ENCODE assay signal across 34 cellular contexts in the genomic region with DNA sequence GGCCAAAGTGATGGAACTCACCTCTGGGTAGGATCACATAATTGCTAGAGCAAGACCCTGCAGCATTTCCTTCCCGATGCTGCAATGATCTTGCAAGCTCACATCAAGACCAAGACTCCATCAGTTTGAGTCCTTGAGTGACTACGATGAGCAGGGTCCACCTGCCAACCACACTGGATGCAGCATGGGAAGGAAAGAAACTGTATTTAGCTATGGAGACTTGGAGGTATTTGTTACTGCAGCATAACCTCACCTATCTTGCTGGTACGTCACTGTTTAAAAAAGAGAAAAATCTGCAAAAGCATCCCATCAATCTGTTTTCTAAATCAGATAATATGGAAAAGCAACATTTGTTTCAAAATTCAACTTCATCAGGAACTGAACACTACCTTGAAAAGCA.
"Had no signal": no experiment of that assay in that cellular context is flagged by ENCODE, and none has a peak within 500 bp of the region (broad histone marks: within the 10 kb centered on the region; RNA-seq: fewer than 3 reads in every experiment).

No MANE protein-coding gene starts in this region.

- H3K27me3 ChIP-seq: adrenal gland, brain microvascular endothelial cell, cardiac muscle cell, SJCRH30 had no signal

- H3K36me3 Mint-ChIP-seq: activated CD4-positive, alpha-beta memory T cell treated with anti-CD3 and anti-CD28 coated beads for 36 hours; activated naive CD4-positive, alpha-beta T cell treated with anti-CD3 and anti-CD28 coated beads, Interleukin-2, amount 50 U/mL, for 72 hours had no signal

- DNase-seq: activated B cell treated with CpG ODN at 0.5 μM for 24 hours; activated CD4-positive, alpha-beta memory T cell treated with anti-CD3 and anti-CD28 coated beads for 36 hours; activated CD4-positive, alpha-beta T cell treated with anti-CD3 and anti-CD28 coated beads for 4 hours; activated CD4-positive, alpha-beta T cell treated with anti-CD3 and anti-CD28 coated beads, Interleukin-2, amount 50 U/mL, for 1 hour; activated CD4-positive, CD25-positive, alpha-beta regulatory T cell treated with anti-CD3 and anti-CD28 coated beads, Interleukin-2, amount 50 U/mL, for 72 hours; activated CD8-positive, alpha-beta memory T cell treated with anti-CD3 and anti-CD28 coated beads, Interleukin-2, amount 50 U/mL, for 4 hours; activated gamma-delta T cell treated with Interleukin-2 at 50 U/mL for 16 hours; activated naive CD4-positive, alpha-beta T cell treated with anti-CD3 and anti-CD28 coated beads for 36 hours; activated T-cell treated with anti-CD3 and anti-CD28 coated beads for 4 hours; activated T-cell treated with anti-CD3 and anti-CD28 coated beads, Interleukin-2, amount 50 U/mL, for 4 hours; adrenal gland; anterior cingulate cortex; brain microvascular endothelial cell; Kasumi-1; KG1; MM.1S; MV-4-11; NCI-H1092 treated with DMSO at 0.1 percent for 48 hours; NCI-H187 treated with DMSO at 0.1 percent for 48 hours; NCI-H2081; NCI-H2171 treated with DMSO at 0.1 percent for 48 hours; NCI-H2227 treated with DMSO at 0.1 percent for 48 hours; NCI-H446 treated with DMSO at 0.1 percent for 48 hours; NCI-H524; SHP77 had no signal

- H3K4me3 Mint-ChIP-seq: activated B cell treated with CpG ODN at 0.5 μM for 24 hours; activated CD4-positive, alpha-beta memory T cell treated with anti-CD3 and anti-CD28 coated beads for 36 hours; activated naive CD4-positive, alpha-beta T cell treated with anti-CD3 and anti-CD28 coated beads for 36 hours; activated T-cell treated with anti-CD3 and anti-CD28 coated beads, Interleukin-2, amount 50 U/mL, for 4 hours; activated T-helper 1 cell treated with anti-CD3 and anti-CD28 coated beads, Interleukin-12 subunit alpha, Interleukin-12 subunit beta, Interleukin-2, Interleukin-4 antibody, amounts not matched to agents 30 ng/mL and 10 ng/mL and 1 ng/mL, durations not matched to agents 14 hours and 24 hours and 36 hours; T-helper 1 cell treated with Interleukin-12 subunit alpha and Interleukin-12 subunit beta and Interleukin-4 antibody, amounts not matched to agents 30 μg/mL and 1 μg/mL, for 36 hours; T-helper 2 cell treated with Interferon-gamma antibody and Interleukin-4, amounts not matched to agents 5 μg/mL and 100 μg/mL, for 36 hours had no signal

- H3K36me3 ChIP-seq: adrenal gland, cardiac muscle cell had no signal

- ATAC-seq: activated naive CD4-positive, alpha-beta T cell treated with anti-CD3 and anti-CD28 coated beads, Interleukin-2, amount 50 U/mL, for 72 hours; activated T-cell treated with anti-CD3 and anti-CD28 coated beads, Interleukin-2, amount 50 U/mL, for 4 hours; Panc1 had no signal

- H3K4me3 ChIP-seq: adrenal gland, cardiac muscle cell, SJCRH30, SK-N-MC had no signal

- H3K27ac ChIP-seq: adrenal gland, brain microvascular endothelial cell, cardiac muscle cell, SJCRH30, SK-N-MC, VCaP had no signal

- H3K27ac Mint-ChIP-seq: activated B cell treated with CpG ODN at 0.5 μM for 24 hours; activated CD4-positive, alpha-beta memory T cell treated with anti-CD3 and anti-CD28 coated beads for 36 hours; activated naive CD4-positive, alpha-beta T cell treated with anti-CD3 and anti-CD28 coated beads for 36 hours; activated naive CD4-positive, alpha-beta T cell treated with anti-CD3 and anti-CD28 coated beads, Interleukin-2, amount 50 U/mL, for 72 hours; activated T-helper 1 cell treated with anti-CD3 and anti-CD28 coated beads, Interleukin-12 subunit alpha, Interleukin-12 subunit beta, Interleukin-2, Interleukin-4 antibody, amounts not matched to agents 30 ng/mL and 10 ng/mL and 1 ng/mL, durations not matched to agents 14 hours and 24 hours and 36 hours; T-helper 1 cell treated with Interleukin-12 subunit alpha and Interleukin-12 subunit beta and Interleukin-4 antibody, amounts not matched to agents 30 μg/mL and 1 μg/mL, for 36 hours; T-helper 2 cell treated with Interferon-gamma antibody and Interleukin-4, amounts not matched to agents 5 μg/mL and 100 μg/mL, for 36 hours had no signal

- H3K9me3 ChIP-seq: adrenal gland, SJCRH30 had no signal

- H3K9me3 Mint-ChIP-seq: activated B cell treated with CpG ODN at 0.5 μM for 24 hours; activated CD4-positive, alpha-beta memory T cell treated with anti-CD3 and anti-CD28 coated beads for 36 hours; activated naive CD4-positive, alpha-beta T cell treated with anti-CD3 and anti-CD28 coated beads for 36 hours; activated naive CD4-positive, alpha-beta T cell treated with anti-CD3 and anti-CD28 coated beads, Interleukin-2, amount 50 U/mL, for 72 hours; activated T-cell treated with anti-CD3 and anti-CD28 coated beads, Interleukin-2, amount 50 U/mL, for 4 hours; activated T-helper 1 cell treated with anti-CD3 and anti-CD28 coated beads, Interleukin-12 subunit alpha, Interleukin-12 subunit beta, Interleukin-2, Interleukin-4 antibody, amounts not matched to agents 30 ng/mL and 10 ng/mL and 1 ng/mL, durations not matched to agents 14 hours and 24 hours and 36 hours; T-helper 1 cell treated with Interleukin-12 subunit alpha and Interleukin-12 subunit beta and Interleukin-4 antibody, amounts not matched to agents 30 μg/mL and 1 μg/mL, for 36 hours; T-helper 2 cell treated with Interferon-gamma antibody and Interleukin-4, amounts not matched to agents 5 μg/mL and 100 μg/mL, for 36 hours had no signal
